ENCODE assay signal across 28 cellular contexts in genomic region chr1:19222573-19222972, GRCh38.
"Had no signal": no experiment of that assay in that cellular context is flagged by ENCODE, and none has a peak within 500 bp of the region (broad histone marks: within the 10 kb centered on the region; RNA-seq: fewer than 3 reads in every experiment).

No MANE protein-coding gene starts in this region.

- H3K27ac ChIP-seq: adrenal gland, body of pancreas, breast epithelium, SJCRH30, SK-N-MC, WERI-Rb-1 had no signal

- DNase-seq: activated CD4-positive, alpha-beta T cell treated with anti-CD3 and anti-CD28 coated beads for 1 hour; activated CD4-positive, alpha-beta T cell treated with anti-CD3 and anti-CD28 coated beads for 48 hours; activated CD4-positive, alpha-beta T cell treated with anti-CD3 and anti-CD28 coated beads, Interleukin-2, amount 50 U/mL, for 4 hours; activated CD4-positive, CD25-positive, alpha-beta regulatory T cell; activated CD8-positive, alpha-beta T cell treated with anti-CD3 and anti-CD28 coated beads for 36 hours; activated gamma-delta T cell treated with Interleukin-2 at 50 U/mL for 16 hours; activated naive CD4-positive, alpha-beta T cell treated with anti-CD3 and anti-CD28 coated beads for 36 hours; activated T-cell treated with anti-CD3 and anti-CD28 coated beads, Interleukin-2, amount 50 U/mL, for 1 hour; body of pancreas; Karpas-422; KBM-7; NCI-H1105 treated with DMSO at 0.1 percent for 48 hours; NCI-H1436; NCI-H1694; NCI-H1930; NCI-H2081 treated with DMSO at 0.1 percent for 48 hours; NCI-H226; NCI-H446 treated with DMSO at 0.1 percent for 48 hours; NCI-H524; SHP77; SJCRH30; T1000; WERI-Rb-1 had no signal

- H3K4me1 ChIP-seq: adrenal gland, breast epithelium had no signal

- ATAC-seq: activated CD8-positive, alpha-beta T cell treated with anti-CD3 and anti-CD28 coated beads for 36 hours; Panc1 had no signal

- FAIRE-seq: astrocyte had no signal

- H3K27me3 ChIP-seq: adrenal gland, body of pancreas, breast epithelium, SJCRH30 had no signal

- H3K9me3 ChIP-seq: adrenal gland, body of pancreas, breast epithelium, SJCRH30 had no signal

- H3K4me3 ChIP-seq: adrenal gland, body of pancreas, breast epithelium, SJCRH30, SK-N-MC had no signal
